In the genomic region with DNA sequence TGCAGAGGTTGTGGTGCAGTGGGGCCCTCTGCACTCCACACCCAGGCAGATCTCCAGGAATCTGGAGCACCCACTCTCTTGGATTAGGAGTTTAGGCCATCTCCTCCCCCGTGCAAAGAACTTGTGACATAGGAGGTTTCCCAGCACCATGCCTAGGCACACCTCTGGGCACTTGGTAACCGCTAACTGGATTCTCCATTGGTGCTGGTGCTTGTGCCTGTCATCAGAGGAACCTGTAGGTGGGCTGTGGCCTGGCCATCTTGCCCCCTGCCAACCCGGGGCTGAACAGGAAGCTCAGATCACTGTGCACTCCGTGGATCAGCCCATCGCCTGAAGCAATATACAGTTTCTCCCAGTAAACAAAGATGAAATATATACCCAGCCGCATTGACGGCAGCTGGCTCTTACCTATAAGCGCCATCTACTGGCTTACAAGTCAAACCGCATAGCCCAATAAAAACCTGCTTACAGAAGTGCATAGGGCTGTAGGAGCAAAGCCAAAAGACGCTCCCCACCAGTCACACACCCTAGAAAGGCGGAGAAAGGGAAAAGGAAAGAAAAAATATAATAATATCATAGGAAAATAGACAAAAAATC, we compare ENCODE assay signal across 8 cellular contexts. TPM values are rescaled to one million over a fixed set of nuclear protein-coding genes. Genes with fewer than 3 reads are reported as not detected.
DNase-seq lines count a peak whose midpoint lies in the region; TF ChIP-seq lines count a peak whose summit lies in the region.

No MANE protein-coding gene starts in this region.

- peak; percentile 25 for DNase-seq in A172 (ENCODE audit: low spot score)
- DNase-seq in Daoy (ENCODE audit: low read depth) = peak; percentile 27
- DNase-seq in H4 (ENCODE audit: low spot score) = peak; percentile 71
- DNase-seq in LoVo (ENCODE audit: low spot score) = peak; percentile 51
- DNase-seq in SK-N-MC (ENCODE audit: low read depth, low spot score) = peak; percentile 18
- peak; percentile 41 for DNase-seq in fibroblast of the aortic adventitia (ENCODE audit: low read depth)
- no peak for DNase-seq in inferior parietal cortex (ENCODE audit: extremely low spot score)
- DNase-seq in GM19238 (ENCODE audit: insufficient read length, low spot score) = no peak

- H3K36me3 ChIP-seq in SK-N-MC (ENCODE audit: insufficient read depth, low read length) = no peaks in the 10 kb centered on the region

- H3K27ac ChIP-seq in SK-N-MC = no peak overlapping the region

- H3K4me3 ChIP-seq in SK-N-MC (no peak overlapping the region), fibroblast of the aortic adventitia (ENCODE audit: low read depth, low read length) (no peak overlapping the region)

- no peaks in the 10 kb centered on the region for H3K9me3 ChIP-seq in SK-N-MC (ENCODE audit: low read depth, low read length)

- H3K9ac ChIP-seq in SK-N-MC (ENCODE audit: insufficient read length) = no peak overlapping the region

- peak; percentile 57 for TF ChIP-seq CTCF in fibroblast of the aortic adventitia (IDR thresholded peaks at IDR 0.05; ENCODE audit: insufficient read depth, low read length)

RNA-seq across cellular contexts. Expression of a gene that starts 19.1 kb away (rescaled TPM):
- not detected in 2 replicates for total RNA-seq in A172 (2014; rRNA removed; shearing (Covaris generic))
- not detected in 2 replicates for total RNA-seq in Daoy (2014; rRNA removed; shearing (Covaris generic))
- not detected in 2 replicates for total RNA-seq in H4 (2014; rRNA removed; shearing (Covaris generic))
- total RNA-seq in fibroblast of the aortic adventitia (ENCODE audit: low replicate concordance) = not detected in 2 replicates

RNA-seq across cellular contexts. Expression of a gene that starts 43.5 kb away (rescaled TPM):
- not detected in 2 replicates for total RNA-seq in A172 (2014; rRNA removed; shearing (Covaris generic))
- 0.18 and 0.40 TPM in 2 replicates for total RNA-seq in Daoy (2014; rRNA removed; shearing (Covaris generic))
- total RNA-seq in H4 (2014; rRNA removed; shearing (Covaris generic)) = 0.02 TPM in 1 of 2 replicates, not detected in the other
- total RNA-seq in fibroblast of the aortic adventitia (ENCODE audit: low replicate concordance) = 0.09 TPM in 1 of 2 replicates, not detected in the other

Comparison
In these comparisons a context has a peak if more than half of its experiments do, and no peak if none do; other contexts are left out.
1. DNase-seq: peak in A172 (single experiment), Daoy (single experiment), H4 (single experiment), LoVo (single experiment), SK-N-MC (single experiment) and fibroblast of the aortic adventitia (single experiment); none in inferior parietal cortex (single experiment) and GM19238 (single experiment).